Comparison of ENCODE assay signal across 15 cellular contexts in the genomic region with DNA sequence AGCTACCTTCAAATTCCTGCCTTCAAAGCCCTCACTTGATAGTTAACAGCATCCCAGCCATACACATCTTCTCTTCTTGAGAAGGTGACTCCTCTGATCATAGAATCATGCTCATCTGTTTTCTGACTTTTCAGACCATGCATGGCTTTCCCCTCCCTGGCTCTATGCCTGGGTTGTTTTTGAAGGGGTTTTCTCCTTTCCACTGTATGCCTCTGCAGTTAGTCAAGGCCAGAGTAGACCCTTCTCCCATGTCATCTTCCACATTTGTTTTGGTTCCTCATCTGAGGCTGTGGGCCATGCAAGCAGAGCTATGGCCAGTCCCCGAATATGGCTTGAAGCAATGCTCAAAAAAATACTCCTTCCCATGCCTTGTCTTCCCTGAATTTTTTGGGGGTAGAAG.
"Had no signal": no experiment of that assay in that cellular context is flagged by ENCODE, and none has a peak within 500 bp of the region (broad histone marks: within the 10 kb centered on the region; RNA-seq: fewer than 3 reads in every experiment).

No MANE protein-coding gene starts in this region.

- DNase-seq: activated CD4-positive, alpha-beta T cell treated with anti-CD3 and anti-CD28 coated beads, Interleukin-2, amount 50 U/mL, for 48 hours; activated CD4-positive, CD25-positive, alpha-beta regulatory T cell treated with anti-CD3 and anti-CD28 coated beads, Interleukin-2, amount 50 U/mL, for 72 hours; activated effector memory CD4-positive, alpha-beta T cell treated with anti-CD3 and anti-CD28 coated beads, Interleukin-2, amount 50 U/mL, for 16 hours; anterior cingulate cortex; cerebellar nuclear complex; foreskin melanocyte; left cardiac atrium; lower lobe of right lung; pancreas; sigmoid colon; spleen; stimulated activated CD4-positive, alpha-beta T cell treated with anti-CD3 and anti-CD28 coated beads, Interleukin-1b, Interleukin-23, amount 100 ng/mL, for 48 hours; trophoblast cell had no signal

- H3K27ac ChIP-seq: epithelial cell of prostate, lower lobe of right lung, neural progenitor cell, pancreas had no signal

- ATAC-seq: lower lobe of right lung, pancreas had no signal

- H3K4me2 ChIP-seq: neural progenitor cell had no signal

- H3K27me3 ChIP-seq: neural progenitor cell, pancreas, sigmoid colon, spleen had no signal

- H3K4me3 ChIP-seq: lower lobe of right lung, neural progenitor cell, pancreas, sigmoid colon, spleen had no signal

- H3K9me3 ChIP-seq: lower lobe of right lung, pancreas, sigmoid colon, spleen had no signal

- H3K36me3 ChIP-seq: neural progenitor cell, pancreas had no signal

- H3K9ac ChIP-seq: neural progenitor cell had no signal
